Comparison of ENCODE assay signal across 8 cellular contexts in the genomic region with DNA sequence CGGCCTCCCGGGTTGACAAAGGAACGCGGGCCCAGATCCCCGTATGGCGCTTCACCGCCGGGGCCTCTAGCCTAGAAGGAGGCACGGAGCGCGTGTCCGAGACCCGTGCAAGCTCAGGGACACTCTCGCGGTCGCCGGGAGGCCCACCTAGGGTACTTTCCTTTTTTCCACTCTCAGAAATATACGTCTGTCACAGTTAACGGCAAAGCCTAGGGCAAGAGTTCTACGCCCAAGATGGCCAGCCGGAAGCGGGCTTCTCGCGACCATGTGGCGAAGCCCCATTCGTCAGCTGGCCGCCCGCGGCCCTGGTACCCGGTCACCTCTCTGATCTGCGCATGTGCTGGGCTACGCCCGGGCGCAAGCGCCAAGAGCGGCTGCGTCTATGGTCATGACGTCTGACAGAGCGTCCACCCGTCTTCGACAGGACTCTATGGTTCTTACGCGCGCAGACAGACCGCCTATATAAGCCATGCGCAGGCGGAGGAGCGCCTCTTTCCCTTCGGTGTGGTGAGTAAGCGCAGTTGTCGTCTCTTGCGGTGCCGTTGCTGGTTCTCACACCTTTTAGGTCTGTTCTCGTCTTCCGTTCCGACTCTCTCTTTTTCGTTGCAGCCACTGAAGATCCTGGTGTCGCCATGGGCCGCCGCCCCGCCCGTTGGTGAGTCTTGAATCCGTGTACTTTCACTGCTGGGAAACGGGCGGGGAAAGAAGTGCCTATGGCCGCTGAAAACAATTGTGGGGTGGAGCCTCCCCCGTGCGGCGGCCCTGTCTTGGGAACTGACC. TPM values are rescaled to one million over a fixed set of nuclear protein-coding genes. Genes with fewer than 3 reads are reported as not detected.
A peak's percentile ranks its signal among the peaks of the same experiment; 100 is the strongest.
DNase-seq lines count a peak whose midpoint lies in the region; ATAC-seq and TF ChIP-seq lines count a peak whose summit lies in the region.

A gene (plus strand): TSS at position 490 of the 780 bp plus-strand sequence. CDS start 143 bp downstream, at position 633.

- peak in 1 of 4 donors; percentile 89 for TF ChIP-seq EP300 in upper lobe of left lung (IDR thresholded peaks at IDR 0.05)

- H3K4me1 ChIP-seq in upper lobe of left lung: peaks cover 7 to 35% (median 7%) of the 10 kb centered on the region in 4 donors

- H3K4me3 ChIP-seq in upper lobe of left lung: peak within 1 kb of the TSS; percentile 53 to 83 (median 73)

- peak; percentile 68 for ATAC-seq in GM18502 (IDR thresholded peaks at IDR 0.05; ENCODE audit: poor library complexity, unreplicated experiment)
- ATAC-seq in HG02943 (IDR thresholded peaks at IDR 0.05; ENCODE audit: low read depth, unreplicated experiment): peak; percentile 58
- peak; percentile 91 to 92 for ATAC-seq in left cardiac atrium
- peak; percentile 94 for ATAC-seq in upper lobe of left lung (ENCODE audit: low FRiP score in 2 of 2)

- no peaks in the 10 kb centered on the region for H3K27me3 ChIP-seq in upper lobe of left lung

- intact Hi-C loops in left cardiac atrium (cut with DNase I): no loop called here
- intact Hi-C loops in posterior vena cava (cut with DNase I): no loop called here

- TF ChIP-seq POLR2A in upper lobe of left lung (IDR thresholded peaks at IDR 0.05): peak; percentile 79 to 98 (median 91)

- no peak for TF ChIP-seq CTCF in upper lobe of left lung (IDR thresholded peaks at IDR 0.05)

- H3K36me3 ChIP-seq in upper lobe of left lung: peaks cover 0 to 34% (median 13%) of the 10 kb centered on the region in 4 donors

- 40% methylated on average over 69 of the region's 69 CpGs; no CpG with 5 or more reads in 1 of the 2 donors for WGBS in upper lobe of left lung, 2 donors

- peaks cover 0 to 14% (median 0%) of the 10 kb centered on the region in 4 donors for H3K9me3 ChIP-seq in upper lobe of left lung

- peak within 1 kb of the TSS; percentile 95 to 98 (median 97) for H3K27ac ChIP-seq in upper lobe of left lung

- peak; percentile 92 for DNase-seq in NCI-H187 treated with DMSO at 0.1 percent for 48 hours (lab: John Stamatoyannopoulos, UW)
- peak; percentile 63 to 97 (median 82) for DNase-seq in T-helper 2 cell
- DNase-seq in amygdala (lab: John Stamatoyannopoulos, UW): peak; percentile 17 to 96 (median 89)
- peak; percentile 95 for DNase-seq in left cardiac atrium
- DNase-seq in posterior vena cava (ENCODE audit: low spot score): peak; percentile 98
- peak; percentile 92 to 96 for DNase-seq in upper lobe of left lung

RNA-seq across cellular contexts. Expression of the gene that starts here (rescaled TPM):
- total RNA-seq in left cardiac atrium (1,000 to 10,000 TPM; 2,090 to 2,230 TPM), posterior vena cava (1,000 to 10,000 TPM; 2,294 to 2,387 TPM), upper lobe of left lung (1,000 to 10,000 TPM; 1,246 to 5,225 (median 2,943) TPM)

Comparison
In these comparisons a context has a peak if more than half of its experiments do, and no peak if none do; other contexts are left out.
1. Peak in every context shown above with its lines: DNase-seq, ATAC-seq, H3K4me3 ChIP-seq and H3K27ac ChIP-seq.